In genomic region chr9:136557036-136557435, GRCh38 we compare ENCODE assay signal across 20 cellular contexts. TPM values are rescaled to one million over a fixed set of nuclear protein-coding genes. Genes with fewer than 3 reads are reported as not detected.
A peak's percentile ranks its signal among the peaks of the same experiment; 100 is the strongest.
DNase-seq lines count a peak whose midpoint lies in the region; ATAC-seq and TF ChIP-seq lines count a peak whose summit lies in the region.
"Had no signal": no experiment of that assay in that cellular context is flagged by ENCODE, and none has a peak within 500 bp of the region (broad histone marks: within the 10 kb centered on the region; RNA-seq: fewer than 3 reads in every experiment).

No MANE protein-coding gene starts in this region.

- no peak overlapping the region for H3K4me3 ChIP-seq in mammary epithelial cell (replicated peaks in 1 of 3; ENCODE audit: insufficient read depth in 1 of 3, low read depth in 2 of 3, low read length in 3 of 3)
- no peak overlapping the region for H3K4me3 ChIP-seq in mesenchymal stem cell (ENCODE audit: insufficient read depth in 1 of 2, low read depth in 1 of 2, low read length in 2 of 2)
- H3K4me3 ChIP-seq in upper lobe of left lung = no peak overlapping the region

- H2AK5ac ChIP-seq in mesenchymal stem cell (ENCODE audit: low read length, severe bottlenecking) = no peak overlapping the region

- peak overlapping the region; percentile 2 for H3K27ac Mint-ChIP-seq in MCF 10A (ENCODE audit: low read depth, unreplicated experiment)
- no peak overlapping the region for H3K27ac Mint-ChIP-seq in WTC11
- H3K27ac Mint-ChIP-seq: B cell; CD4-positive, CD25-positive, alpha-beta regulatory T cell had no signal

- ATAC-seq in WTC11 (no peak), upper lobe of left lung (ENCODE audit: low FRiP score in 2 of 2) (no peak), HG02571 (IDR thresholded peaks at IDR 0.05; ENCODE audit: unreplicated experiment) (no peak)

- H3K4me2 ChIP-seq in mammary epithelial cell (ENCODE audit: insufficient read depth, low read depth, low read length) = no peak overlapping the region
- no peak overlapping the region for H3K4me2 ChIP-seq in mesenchymal stem cell (ENCODE audit: low read length, poor library complexity, severe bottlenecking)
- H3K4me2 ChIP-seq: KMS-11 had no signal

- H3K4me1 Mint-ChIP-seq in MCF 10A (ENCODE audit: insufficient read depth, unreplicated experiment) = peaks cover 11% of the 10 kb centered on the region
- H3K4me1 Mint-ChIP-seq in WTC11 = peaks cover 27% of the 10 kb centered on the region

- TF ChIP-seq CTCF in MCF 10A (IDR thresholded peaks at IDR 0.05; ENCODE audit: unreplicated experiment) (no peak), mammary epithelial cell (conservative IDR thresholded peaks at IDR 0.05 in 1 of 2, IDR thresholded peaks at IDR 0.05 in 1 of 2; ENCODE audit: extremely low read depth in 1 of 2, insufficient read depth in 1 of 2, low read depth in 1 of 2, low read length in 2 of 2) (no peak), WTC11 (IDR thresholded peaks at IDR 0.05) (no peak), upper lobe of left lung (IDR thresholded peaks at IDR 0.05) (no peak)

- H3K36me3 ChIP-seq in mammary epithelial cell (ENCODE audit: insufficient read depth, low read length) (no peaks in the 10 kb centered on the region), mesenchymal stem cell (ENCODE audit: control insufficient read depth in 1 of 2, insufficient read depth in 2 of 2, low read depth in 1 of 2, low read length in 2 of 2) (no peaks in the 10 kb centered on the region), upper lobe of left lung (no peaks in the 10 kb centered on the region)

- no peak overlapping the region for H2BK5ac ChIP-seq in mesenchymal stem cell (ENCODE audit: low read depth, low read length, poor library complexity, severe bottlenecking)

- no peaks in the 10 kb centered on the region for H3K9me3 Mint-ChIP-seq in MCF 10A (ENCODE audit: unreplicated experiment)
- peaks cover 28% of the 10 kb centered on the region for H3K9me3 Mint-ChIP-seq in WTC11

- H3K18ac ChIP-seq in mesenchymal stem cell (ENCODE audit: low read depth in 1 of 2, low read length in 2 of 2) = peak overlapping the region in 1 of 2 experiments; percentile 35

- H3K79me2 ChIP-seq in mammary epithelial cell (ENCODE audit: insufficient read depth, low read length) = no peaks in the 10 kb centered on the region

- in situ Hi-C loops in mammary epithelial cell (cut with MboI; ENCODE audit: low sequenced_read_pairs in 2 of 2) = no loop called here

- H3K27me3 Mint-ChIP-seq in MCF 10A (ENCODE audit: insufficient read depth, unreplicated experiment) (no peaks in the 10 kb centered on the region), WTC11 (ENCODE audit: low read depth) (peaks cover 44% of the 10 kb centered on the region)
- H3K27me3 Mint-ChIP-seq: B cell had no signal

- peaks cover 7% of the 10 kb centered on the region for H3K9me3 ChIP-seq in mammary epithelial cell (replicated peaks; ENCODE audit: insufficient read depth, low read length)
- H3K9me3 ChIP-seq in mesenchymal stem cell (ENCODE audit: control insufficient read depth, low read length) = peaks cover 2% of the 10 kb centered on the region
- H3K9me3 ChIP-seq in upper lobe of left lung = peaks cover 0 to 5% (median 0%) of the 10 kb centered on the region in 4 donors

- H2BK120ac ChIP-seq in mesenchymal stem cell (ENCODE audit: low read depth, low read length) = no peak overlapping the region

- peak overlapping the region in 1 of 2 experiments; percentile 58 for H2BK12ac ChIP-seq in mesenchymal stem cell (ENCODE audit: low read length in 2 of 2)

- H4K91ac ChIP-seq in mesenchymal stem cell (ENCODE audit: low read length) = no peak overlapping the region

- H3K79me1 ChIP-seq in mesenchymal stem cell (replicated peaks; ENCODE audit: low read length, poor library complexity, severe bottlenecking) = no peaks in the 10 kb centered on the region

- dilution Hi-C loops in mammary epithelial cell (cut with HindIII; ENCODE audit: low sequenced_read_pairs) = loop anchor here (5.0 kb wide), 4 partner anchors 100 to 190 kb away; partner anchors contain the start of genes DIPK1B, ENTR1 and PMPCA

- H2AFZ ChIP-seq in mammary epithelial cell (ENCODE audit: low read depth, low read length) (no peak overlapping the region), mesenchymal stem cell (ENCODE audit: low read depth, low read length) (no peak overlapping the region)

- no peak overlapping the region for H3K4ac ChIP-seq in mesenchymal stem cell (ENCODE audit: low read depth in 1 of 2, low read length in 2 of 2)

- H3K27ac ChIP-seq in mammary epithelial cell (ENCODE audit: insufficient read depth, low read depth, low read length) (no peak overlapping the region), mesenchymal stem cell (ENCODE audit: low read length, poor library complexity, severe bottlenecking) (no peak overlapping the region), upper lobe of left lung (peak overlapping the region in 3 of 4 donors; percentile 72 to 80 (median 72))
- H3K27ac ChIP-seq: 22Rv1, KMS-11 had no signal

- CTCF ChIA-PET in MCF 10A (lab: Yijun Ruan, JAX) (interaction anchor here (0.6 to 2.0 kb wide), 5 partner anchors 9 to 73 kb away, joined by 3 to 7 read pairs (median 4); no protein-coding TSS in a partner anchor), mammary epithelial cell (lab: Charles Lee; ENCODE audit: low non-redundant PET) (no interaction called here), WTC11 (lab: Charles Lee) (interaction anchor here (0.8 to 1.3 kb wide), 3 partner anchors 15 to 72 kb away, joined by 3 read pairs; no protein-coding TSS in a partner anchor)

- H3K9ac ChIP-seq in mammary epithelial cell (ENCODE audit: insufficient read depth, low read length) (no peak overlapping the region), mesenchymal stem cell (ENCODE audit: low read length) (no peak overlapping the region)
- H3K9ac ChIP-seq: KMS-11 had no signal

- intact Hi-C loops in MCF 10A (cut with micrococcal nuclease) = no loop called here
- intact Hi-C loops in mammary epithelial cell (cut with micrococcal nuclease) = no loop called here

- H3K27me3 ChIP-seq in mammary epithelial cell (ENCODE audit: insufficient read depth, low read length) = no peaks in the 10 kb centered on the region
- peaks cover 0 to 15% of the 10 kb centered on the region in 2 experiments for H3K27me3 ChIP-seq in mesenchymal stem cell (ENCODE audit: control insufficient read depth in 1 of 2, insufficient read depth in 1 of 2, low read length in 2 of 2)
- H3K27me3 ChIP-seq in upper lobe of left lung = no peaks in the 10 kb centered on the region

- BruUV-seq in MCF 10A (replicated peaks; lab: Mats Ljungman, UMichigan) = no TSS peak
- no TSS peak for BruUV-seq in mammary epithelial cell (replicated peaks; lab: Mats Ljungman, UMichigan)

- peak overlapping the region; percentile 62 for H2BK15ac ChIP-seq in mesenchymal stem cell (ENCODE audit: low read depth, poor library complexity, severe bottlenecking)

- no peak for TF ChIP-seq POLR2A in upper lobe of left lung (IDR thresholded peaks at IDR 0.05)

- no peak overlapping the region for H4K8ac ChIP-seq in mesenchymal stem cell (ENCODE audit: low read length)

- TF ChIP-seq EP300 in upper lobe of left lung (IDR thresholded peaks at IDR 0.05) = no peak

- WGBS in mammary epithelial cell (ENCODE audit: low coverage, missing lambda C conversion rate) = 93% methylated on average over 7 of the region's 10 CpGs
- 86% methylated on average over 10 of the region's 10 CpGs for WGBS in mesenchymal stem cell
- 33 to 84% methylated on average over 2 to 10 of the region's 10 CpGs for WGBS in upper lobe of left lung, 2 donors

- DNase-seq in MCF 10A (ENCODE audit: unreplicated experiment) (no peak), mammary epithelial cell (no peak), WTC11 (ENCODE audit: low spot score) (no peak), mesenchymal stem cell (no peak), upper lobe of left lung (peak in 1 of 2 donors; percentile 28), A172 (ENCODE audit: low spot score) (no peak), HuH-7.5 (ENCODE audit: low spot score) (no peak)
- DNase-seq: CD4-positive, CD25-positive, alpha-beta regulatory T cell; DMS153; GOT3; NCI-H1417; NCI-H187 treated with DMSO at 0.1 percent for 48 hours; NCI-H226; NCI-H524; NCI-H82; OCI-M1 had no signal

- H3K4me3 Mint-ChIP-seq in MCF 10A (ENCODE audit: unreplicated experiment) (no peak overlapping the region), WTC11 (no peak overlapping the region)
- H3K4me3 Mint-ChIP-seq: B cell; CD4-positive, CD25-positive, alpha-beta regulatory T cell had no signal

- H3K4me1 ChIP-seq in mammary epithelial cell (ENCODE audit: insufficient read depth, low read length) = peaks cover 13% of the 10 kb centered on the region
- peaks cover 13% of the 10 kb centered on the region for H3K4me1 ChIP-seq in mesenchymal stem cell (ENCODE audit: control insufficient read depth, insufficient read depth, low read depth, low read length)
- peaks cover 19 to 35% (median 24%) of the 10 kb centered on the region in 4 donors for H3K4me1 ChIP-seq in upper lobe of left lung

- no peak overlapping the region for H3K14ac ChIP-seq in mesenchymal stem cell (ENCODE audit: low read length in 2 of 2)

- POLR2A ChIA-PET in MCF 10A (lab: Yijun Ruan, JAX) = interaction anchor here (0.7 to 3.8 kb wide), 9 partner anchors 8 to 73 kb away, joined by 3 to 30 read pairs (median 3); partner anchors contain the start of gene NOTCH1
- POLR2A ChIA-PET in WTC11 (lab: Charles Lee) = interaction anchor here (0.8 to 1.7 kb wide), 2 partner anchors 18 to 60 kb away, joined by 3 to 4 read pairs; no protein-coding TSS in a partner anchor

- H3K23ac ChIP-seq in mesenchymal stem cell (ENCODE audit: low read length in 2 of 2) = no peak overlapping the region

- H3K36me3 Mint-ChIP-seq in MCF 10A (ENCODE audit: insufficient read depth, unreplicated experiment) = no peaks in the 10 kb centered on the region
- H3K36me3 Mint-ChIP-seq in WTC11 = peaks cover 26% of the 10 kb centered on the region
- H3K36me3 Mint-ChIP-seq: CD4-positive, CD25-positive, alpha-beta regulatory T cell had no signal

- no peaks in the 10 kb centered on the region for H4K20me1 ChIP-seq in mammary epithelial cell (ENCODE audit: insufficient read depth, low read length)

TF ChIP-seq in WTC11, 78 proteins besides CTCF, POLR2A, EP300 and RAD21:
- TF ChIP-seq SOX15 (CRISPR knock-in tag; IDR thresholded peaks at IDR 0.05) (no peak), FOXP1 (CRISPR knock-in tag; IDR thresholded peaks at IDR 0.05; ENCODE audit: borderline replicate concordance) (0 out of 2 replicates have a peak, but pooled peaks have one; percentile 17), ZNF671 (CRISPR knock-in tag; IDR thresholded peaks at IDR 0.05) (no peak)

RNA-seq across cellular contexts. Expression of gene NOTCH1, which starts 11.2 kb away (rescaled TPM):
- total RNA-seq in MCF 10A (2022) (37.5 and 53.4 TPM in 2 replicates), mammary epithelial cell (100 to 1,000 TPM; 170 to 189 TPM), WTC11 (2021) (76.7 to 95.6 TPM (median 79.2 TPM) in 3 replicates), upper lobe of left lung (100 to 1,000 TPM in 4 of 6 donors, 10 to 100 TPM in 2; 49.6 to 175 (median 110) TPM)
- 17.6 TPM for polyA plus RNA-seq in mammary epithelial cell
- 39.0 TPM for polyA minus RNA-seq in mammary epithelial cell
- polyA plus RNA-seq in mesenchymal stem cell (2013, experiment 1 of 2) = 15.4 TPM
- polyA plus RNA-seq in mesenchymal stem cell (2013, experiment 2 of 2) = 13.5 TPM
- 22.2 and 23.3 TPM in 2 replicates for total RNA-seq in A172 (2014; rRNA removed; shearing (Covaris generic))

Comparison
In these comparisons a context has a peak if more than half of its experiments do, and no peak if none do; other contexts are left out.
1. H3K27ac ChIP-seq: peak in upper lobe of left lung (3 of 4); none in mammary epithelial cell (single experiment) and mesenchymal stem cell (single experiment).